ENCODE assay signal across 30 cellular contexts in the genomic region with DNA sequence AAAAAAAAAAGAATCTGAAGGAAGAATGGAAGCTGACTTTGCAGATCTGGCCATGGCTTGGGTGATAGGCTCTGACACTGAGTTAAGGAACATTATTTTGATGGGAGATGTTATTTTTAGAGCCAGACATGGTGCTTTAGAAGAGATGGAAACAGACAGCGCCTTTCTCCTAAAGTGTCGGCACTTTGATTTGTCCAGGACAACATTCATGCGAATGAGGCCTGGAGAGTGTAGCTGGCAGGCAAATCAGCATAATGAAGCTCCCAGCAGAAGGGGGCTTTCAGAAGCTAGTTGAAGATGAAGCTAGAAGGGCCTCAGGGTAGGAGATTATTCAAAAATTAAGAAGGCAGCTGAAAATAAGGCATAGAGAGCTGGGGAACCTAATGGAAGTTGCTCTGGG.
"Had no signal": no experiment of that assay in that cellular context is flagged by ENCODE, and none has a peak within 500 bp of the region (broad histone marks: within the 10 kb centered on the region; RNA-seq: fewer than 3 reads in every experiment).

No MANE protein-coding gene starts in this region.

- H3K27me3 Mint-ChIP-seq: natural killer cell treated with Interleukin-12 subunit alpha and Interleukin-12 subunit beta and Interleukin-15 and Interleukin-18, amount 100 ng/mL, for 72 hours; stimulated activated naive CD8-positive, alpha-beta T cell treated with anti-CD3 and anti-CD28 coated beads, Interleukin-15, Interleukin-2, amounts not matched to agents 100 ng/mL and 50 ng/mL, for 24 hours had no signal

- H3K4me1 ChIP-seq: left ventricle myocardium inferior, prostate gland, suprapubic skin, tibial artery, upper lobe of right lung had no signal

- H3K27ac ChIP-seq: left ventricle myocardium inferior, ovary, prostate gland, skin epidermis, suprapubic skin, thoracic aorta, tibial artery, upper lobe of right lung had no signal

- H3K4me1 Mint-ChIP-seq: naive thymus-derived CD4-positive, alpha-beta T cell had no signal

- H3K36me3 Mint-ChIP-seq: naive thymus-derived CD4-positive, alpha-beta T cell; natural killer cell treated with Interleukin-12 subunit alpha and Interleukin-12 subunit beta and Interleukin-15 and Interleukin-18, amount 100 ng/mL, for 72 hours had no signal

- ATAC-seq: left colon; mucosa of descending colon; naive thymus-derived CD4-positive, alpha-beta T cell; natural killer cell treated with Interleukin-12 subunit alpha and Interleukin-12 subunit beta and Interleukin-15 and Interleukin-18, amount 100 ng/mL, for 72 hours; right cardiac atrium; sciatic nerve; upper lobe of right lung had no signal

- H3K4me3 ChIP-seq: left ventricle myocardium inferior, lung, mucosa of descending colon, ovary, prostate gland, skin epidermis, suprapubic skin, thoracic aorta, tibial artery, upper lobe of right lung had no signal

- FAIRE-seq: kidney, urothelium cell line had no signal

- DNase-seq: head of caudate nucleus; hippocampal formation; kidney; left colon; left ventricle myocardium inferior; midbrain; mucosa of descending colon; naive thymus-derived CD4-positive, alpha-beta T cell; ovary; posterior cingulate gyrus; retina; right cardiac atrium; stimulated activated CD4-positive, alpha-beta T cell treated with anti-CD3 and anti-CD28 coated beads, Interleukin-12 subunit alpha, Interleukin-12 subunit beta, amount 100 ng/mL, for 4 hours; stimulated activated CD4-positive, alpha-beta T cell treated with anti-CD3 and anti-CD28 coated beads, Interleukin-15, amount 100 ng/mL, for 24 hours; stimulated activated CD4-positive, alpha-beta T cell treated with anti-CD3 and anti-CD28 coated beads, Interleukin-2, amount 100 ng/mL, for 24 hours; stimulated activated CD4-positive, alpha-beta T cell treated with anti-CD3 and anti-CD28 coated beads, Interleukin-4, amount 100 ng/mL, for 1 hour; stimulated activated naive CD4-positive, alpha-beta T cell; tibial artery; trophoblast cell; upper lobe of right lung had no signal

- H3K4me3 Mint-ChIP-seq: naive thymus-derived CD4-positive, alpha-beta T cell; natural killer cell treated with Interleukin-12 subunit alpha and Interleukin-12 subunit beta and Interleukin-15 and Interleukin-18, amount 100 ng/mL, for 72 hours; neural crest cell; stimulated activated naive CD8-positive, alpha-beta T cell treated with anti-CD3 and anti-CD28 coated beads, Interleukin-15, Interleukin-2, amounts not matched to agents 100 ng/mL and 50 ng/mL, for 24 hours had no signal

- H3K27me3 ChIP-seq: ovary, suprapubic skin, tibial artery, upper lobe of right lung had no signal

- H3K27ac Mint-ChIP-seq: naive thymus-derived CD4-positive, alpha-beta T cell; natural killer cell treated with Interleukin-12 subunit alpha and Interleukin-12 subunit beta and Interleukin-15 and Interleukin-18, amount 100 ng/mL, for 72 hours; stimulated activated naive CD8-positive, alpha-beta T cell treated with anti-CD3 and anti-CD28 coated beads, Interleukin-15, Interleukin-2, amounts not matched to agents 100 ng/mL and 50 ng/mL, for 24 hours had no signal

- H3K36me3 ChIP-seq: left ventricle myocardium inferior, ovary, prostate gland, suprapubic skin, thoracic aorta, tibial artery, upper lobe of right lung had no signal

- H3K9me3 ChIP-seq: left ventricle myocardium inferior, mucosa of descending colon, ovary, prostate gland, suprapubic skin, thoracic aorta, tibial artery, upper lobe of right lung had no signal
